ENCODE assay signal across 8 cellular contexts in genomic region chr4:17111959-17112659, GRCh38.
A peak's percentile ranks its signal among the peaks of the same experiment; 100 is the strongest.
DNase-seq lines count a peak whose midpoint lies in the region; ATAC-seq and TF ChIP-seq lines count a peak whose summit lies in the region.
"Had no signal": no experiment of that assay in that cellular context is flagged by ENCODE, and none has a peak within 500 bp of the region (broad histone marks: within the 10 kb centered on the region; RNA-seq: fewer than 3 reads in every experiment).

No MANE protein-coding gene starts in this region.

- peaks cover 16% of the 10 kb centered on the region for H3K4me1 Mint-ChIP-seq in brain
- H3K4me1 Mint-ChIP-seq: central memory CD8-positive, alpha-beta T cell had no signal

- no peak for DNase-seq in HL-60 (ENCODE audit: low read depth in 1 of 2, low spot score in 1 of 2)
- DNase-seq in mucosa of gallbladder (ENCODE audit: low spot score) = peak; percentile 10
- no peak for DNase-seq in uterus
- no peak for DNase-seq in KG1 (lab: John Stamatoyannopoulos, UW)

- no peaks in the 10 kb centered on the region for H3K36me3 ChIP-seq in uterus

- peak overlapping the region in 2 of 5 experiments; percentile 41 to 52 for H3K27ac Mint-ChIP-seq in brain

- H3K36me3 Mint-ChIP-seq in brain = no peaks in the 10 kb centered on the region

- no peak for TF ChIP-seq POLR2A in uterus (IDR thresholded peaks at IDR 0.05)

- ATAC-seq in HG02981 (IDR thresholded peaks at IDR 0.05; ENCODE audit: unreplicated experiment) = no peak

- H3K27ac ChIP-seq in HL-60 (replicated peaks) = no peak overlapping the region
- no peak overlapping the region for H3K27ac ChIP-seq in uterus

- H3K4me3 ChIP-seq in HL-60 (replicated peaks; ENCODE audit: insufficient read depth, low read length) = no peak overlapping the region
- no peak overlapping the region for H3K4me3 ChIP-seq in uterus

- H3K27me3 ChIP-seq in HL-60 (ENCODE audit: insufficient read depth, poor library complexity, severe bottlenecking) (no peaks in the 10 kb centered on the region), uterus (no peaks in the 10 kb centered on the region)

- intact Hi-C loops in uterus (cut with DNase I; ENCODE audit: low total_unique reads) = no loop called here

- H3K9me3 ChIP-seq in uterus = no peaks in the 10 kb centered on the region

- H3K27me3 Mint-ChIP-seq in brain = no peaks in the 10 kb centered on the region

- TF ChIP-seq CTCF in GM12873 (IDR thresholded peaks at IDR 0.05; ENCODE audit: insufficient read depth, low read depth, low read length, missing control alignments) = peak; percentile 69
- peak; percentile 42 for TF ChIP-seq CTCF in HL-60 (IDR thresholded peaks at IDR 0.05; ENCODE audit: insufficient read depth, low read length)
- TF ChIP-seq CTCF in brain (conservative IDR thresholded peaks at IDR 0.05) = peak; percentile 40 to 61
- no peak for TF ChIP-seq CTCF in uterus (IDR thresholded peaks at IDR 0.05)

- no peaks in the 10 kb centered on the region for H3K4me1 ChIP-seq in uterus

- no peak overlapping the region for H3K4me3 Mint-ChIP-seq in brain
- H3K4me3 Mint-ChIP-seq: central memory CD8-positive, alpha-beta T cell had no signal

- peaks cover 0 to 5% (median 0%) of the 10 kb centered on the region in 5 experiments for H3K9me3 Mint-ChIP-seq in brain
- H3K9me3 Mint-ChIP-seq: central memory CD8-positive, alpha-beta T cell had no signal

Comparison
In these comparisons a context has a peak if more than half of its experiments do, and no peak if none do; other contexts are left out.
1. CTCF ChIP-seq: peak in GM12873 (single experiment), HL-60 (single experiment) and brain (2 of 2); none in uterus (0 of 4).